In genomic region chr1:77832889-77833288, GRCh38 we compare ENCODE assay signal across 11 cellular contexts. TPM values are rescaled to one million over a fixed set of nuclear protein-coding genes. Genes with fewer than 3 reads are reported as not detected.
DNase-seq lines count a peak whose midpoint lies in the region; ATAC-seq and TF ChIP-seq lines count a peak whose summit lies in the region.
"Had no signal": no experiment of that assay in that cellular context is flagged by ENCODE, and none has a peak within 500 bp of the region (broad histone marks: within the 10 kb centered on the region; RNA-seq: fewer than 3 reads in every experiment).

No MANE protein-coding gene starts in this region.

- H3K4me1 ChIP-seq in lung (ENCODE audit: control insufficient read depth in 2 of 2, insufficient read depth in 2 of 2, low read length in 2 of 2) (peaks cover 3 to 21% of the 10 kb centered on the region in 2 donors), uterus (peaks cover 6 to 25% of the 10 kb centered on the region in 2 donors)

- peaks cover 0 to 3% of the 10 kb centered on the region in 2 donors for H3K36me3 ChIP-seq in lung (ENCODE audit: control insufficient read depth in 2 of 2, insufficient read depth in 2 of 2, low read length in 2 of 2)
- H3K36me3 ChIP-seq in uterus: no peaks in the 10 kb centered on the region

- peaks cover 75% of the 10 kb centered on the region for H3K4me1 Mint-ChIP-seq in chondrocyte (ENCODE audit: low read depth)

- H3K4me3 ChIP-seq in lung: no peak overlapping the region
- no peak overlapping the region for H3K4me3 ChIP-seq in uterus

- H3K27ac ChIP-seq in lung (ENCODE audit: low read depth in 1 of 2, low read length in 1 of 2) (peak overlapping the region in 1 of 2 donors; percentile 98), uterus (peak overlapping the region; percentile 87 to 92)

- H3K4me3 Mint-ChIP-seq in chondrocyte (ENCODE audit: unreplicated experiment): no peak overlapping the region
- H3K4me3 Mint-ChIP-seq: stimulated activated naive CD8-positive, alpha-beta T cell treated with anti-CD3 and anti-CD28 coated beads, Interleukin-15, Interleukin-2, amounts not matched to agents 100 ng/mL and 50 ng/mL, for 24 hours had no signal

- H3K9me3 Mint-ChIP-seq in chondrocyte (ENCODE audit: low read depth): no peaks in the 10 kb centered on the region
- H3K9me3 Mint-ChIP-seq in activated naive CD4-positive, alpha-beta T cell treated with anti-CD3 and anti-CD28 coated beads, Interleukin-2, amount 50 U/mL, for 72 hours: no peaks in the 10 kb centered on the region
- H3K9me3 Mint-ChIP-seq: stimulated activated naive CD8-positive, alpha-beta T cell treated with anti-CD3 and anti-CD28 coated beads, Interleukin-15, Interleukin-2, amounts not matched to agents 100 ng/mL and 50 ng/mL, for 24 hours had no signal

- H3K27ac Mint-ChIP-seq in chondrocyte (ENCODE audit: unreplicated experiment): peak overlapping the region; percentile 98
- H3K27ac Mint-ChIP-seq in activated naive CD4-positive, alpha-beta T cell treated with anti-CD3 and anti-CD28 coated beads, Interleukin-2, amount 50 U/mL, for 72 hours: no peak overlapping the region
- H3K27ac Mint-ChIP-seq: stimulated activated naive CD8-positive, alpha-beta T cell treated with anti-CD3 and anti-CD28 coated beads, Interleukin-15, Interleukin-2, amounts not matched to agents 100 ng/mL and 50 ng/mL, for 24 hours had no signal

- peak; percentile 3 for DNase-seq in NCI-H345 (lab: John Stamatoyannopoulos, UW)
- DNase-seq in NCI-H345 treated with DMSO at 0.1 percent for 48 hours (lab: John Stamatoyannopoulos, UW; ENCODE audit: unreplicated experiment): no peak
- no peak for DNase-seq in chondrocyte (ENCODE audit: low spot score)
- DNase-seq in lung (ENCODE audit: low spot score): no peak
- peak in 1 of 2 donors; percentile 38 for DNase-seq in uterus
- DNase-seq in SW 1271 (lab: John Stamatoyannopoulos, UW): no peak
- DNase-seq in activated naive CD4-positive, alpha-beta T cell treated with anti-CD3 and anti-CD28 coated beads, Interleukin-2, amount 50 U/mL, for 72 hours (ENCODE audit: low spot score in 2 of 2): no peak
- no peak for DNase-seq in stimulated activated CD4-positive, alpha-beta T cell treated with anti-CD3 and anti-CD28 coated beads, Interleukin-2, amount 100 ng/mL, for 48 hours
- DNase-seq: islet precursor cell, NCI-H187 treated with DMSO at 0.1 percent for 48 hours had no signal

- TF ChIP-seq CTCF in chondrocyte (IDR thresholded peaks at IDR 0.05) (no peak), lung (IDR thresholded peaks at IDR 0.05; ENCODE audit: control extremely low read depth, extremely low read depth) (no peak), uterus (IDR thresholded peaks at IDR 0.05) (no peak)

- H3K9me3 ChIP-seq in lung (ENCODE audit: control insufficient read depth in 2 of 2, insufficient read depth in 1 of 2, low read length in 1 of 2): no peaks in the 10 kb centered on the region
- no peaks in the 10 kb centered on the region for H3K9me3 ChIP-seq in uterus

- intact Hi-C loops in uterus (cut with DNase I; ENCODE audit: low total_unique reads): loop anchor here (10.0 kb wide), 1 partner anchor 52 kb away; the partner anchor contains the start of gene NEXN

- H3K27me3 ChIP-seq in lung (ENCODE audit: control insufficient read depth, insufficient read depth): no peaks in the 10 kb centered on the region
- H3K27me3 ChIP-seq in uterus: no peaks in the 10 kb centered on the region

- H3K27me3 Mint-ChIP-seq in chondrocyte (ENCODE audit: low read depth): no peaks in the 10 kb centered on the region
- H3K27me3 Mint-ChIP-seq: stimulated activated naive CD8-positive, alpha-beta T cell treated with anti-CD3 and anti-CD28 coated beads, Interleukin-15, Interleukin-2, amounts not matched to agents 100 ng/mL and 50 ng/mL, for 24 hours had no signal

- no peaks in the 10 kb centered on the region for H3K36me3 Mint-ChIP-seq in chondrocyte (ENCODE audit: low read depth)
- no peaks in the 10 kb centered on the region for H3K36me3 Mint-ChIP-seq in activated naive CD4-positive, alpha-beta T cell treated with anti-CD3 and anti-CD28 coated beads, Interleukin-2, amount 50 U/mL, for 72 hours

- no peak for TF ChIP-seq POLR2A in uterus (IDR thresholded peaks at IDR 0.05)

- peak; percentile 66 for ATAC-seq in lung (ENCODE audit: insufficient read depth, low FRiP score)
- ATAC-seq in activated naive CD4-positive, alpha-beta T cell treated with anti-CD3 and anti-CD28 coated beads, Interleukin-2, amount 50 U/mL, for 72 hours: no peak

RNA-seq across cellular contexts. Expression of gene MIGA1, which starts 53.4 kb away (rescaled TPM):
- total RNA-seq in chondrocyte (18.6 to 25.6 TPM (median 19.1 TPM) in 3 replicates), lung (10 to 100 TPM; 12.5 to 28.2 TPM), uterus (10 to 100 TPM in 3 of 4 donors, 1 to 10 TPM in 1; 3.8 to 36.6 (median 22.9) TPM)
- polyA plus RNA-seq in lung: 1 to 10 TPM; 2.7 to 4.6 TPM
- total RNA-seq in activated naive CD4-positive, alpha-beta T cell treated with anti-CD3 and anti-CD28 coated beads, Interleukin-2, amount 50 U/mL, for 72 hours: 10 to 100 TPM in 1 of 2 donors, 1 to 10 TPM in 1; 9.7 to 11.5 TPM

RNA-seq across cellular contexts. Expression of gene NEXN, which starts 55.5 kb away (rescaled TPM):
- total RNA-seq in chondrocyte (46.2 to 48.3 TPM (median 47.6 TPM) in 3 replicates), lung (10 to 100 TPM; 10.8 to 14.2 TPM), uterus (10 to 100 TPM in 3 of 4 donors, 1 to 10 TPM in 1; 9.5 to 48.4 (median 34.9) TPM)
- polyA plus RNA-seq in lung: 10 to 100 TPM in 1 of 2 donors, 1 to 10 TPM in 1; 7.6 to 20.9 TPM
- total RNA-seq in activated naive CD4-positive, alpha-beta T cell treated with anti-CD3 and anti-CD28 coated beads, Interleukin-2, amount 50 U/mL, for 72 hours: 1 to 10 TPM; 1.3 to 1.6 TPM
